Comparison of ENCODE assay signal across 19 cellular contexts in genomic region chr5:150584561-150585335, GRCh38.
"Had no signal": no experiment of that assay in that cellular context is flagged by ENCODE, and none has a peak within 500 bp of the region (broad histone marks: within the 10 kb centered on the region; RNA-seq: fewer than 3 reads in every experiment).

No MANE protein-coding gene starts in this region.

- H3K4me1 ChIP-seq: prostate gland had no signal

- H3K4me3 ChIP-seq: body of pancreas, heart left ventricle, prostate gland had no signal

- H3K9me3 ChIP-seq: body of pancreas, heart left ventricle, prostate gland had no signal

- H3K4me3 Mint-ChIP-seq: activated CD4-positive, alpha-beta memory T cell treated with anti-CD3 and anti-CD28 coated beads, Interleukin-2, amount 10 ng/mL, durations not matched to agents 7 days and 5 days; activated T-cell treated with anti-CD3 and anti-CD28 coated beads, Interleukin-2, amount 50 U/mL, for 4 hours; effector memory CD8-positive, alpha-beta T cell; naive thymus-derived CD8-positive, alpha-beta T cell; type B pancreatic cell had no signal

- ATAC-seq: activated naive CD4-positive, alpha-beta T cell treated with anti-CD3 and anti-CD28 coated beads, Interleukin-2, amount 50 U/mL, for 72 hours; activated T-cell treated with anti-CD3 and anti-CD28 coated beads, Interleukin-2, amount 50 U/mL, for 4 hours; effector memory CD8-positive, alpha-beta T cell; naive thymus-derived CD8-positive, alpha-beta T cell had no signal

- H3K27me3 ChIP-seq: body of pancreas, heart left ventricle had no signal

- DNase-seq: activated CD4-positive, alpha-beta memory T cell treated with anti-CD3 and anti-CD28 coated beads, Interleukin-2, amount 10 ng/mL, durations not matched to agents 7 days and 5 days; activated CD4-positive, alpha-beta T cell treated with anti-CD3 and anti-CD28 coated beads for 4 hours; activated gamma-delta T cell; activated T-cell treated with anti-CD3 and anti-CD28 coated beads, Interleukin-2, amount 50 U/mL, for 4 hours; body of pancreas; central memory CD4-positive, alpha-beta T cell; cortex of kidney; effector memory CD8-positive, alpha-beta T cell; foreskin melanocyte; heart left ventricle; naive thymus-derived CD8-positive, alpha-beta T cell; stimulated activated CD4-positive, alpha-beta T cell treated with anti-CD3 and anti-CD28 coated beads, Interleukin-15, amount 100 ng/mL, for 24 hours; stimulated activated CD4-positive, alpha-beta T cell treated with anti-CD3 and anti-CD28 coated beads, Interleukin-4, amount 100 ng/mL, for 1 hour; stimulated activated naive CD4-positive, alpha-beta T cell; T-helper 2 cell had no signal

- H3K27ac Mint-ChIP-seq: activated CD4-positive, alpha-beta memory T cell treated with anti-CD3 and anti-CD28 coated beads, Interleukin-2, amount 10 ng/mL, durations not matched to agents 7 days and 5 days; effector memory CD8-positive, alpha-beta T cell; naive thymus-derived CD8-positive, alpha-beta T cell; type B pancreatic cell had no signal

- H3K27ac ChIP-seq: body of pancreas, epithelial cell of prostate, prostate gland had no signal

- H3K9me3 Mint-ChIP-seq: activated CD4-positive, alpha-beta memory T cell treated with anti-CD3 and anti-CD28 coated beads, Interleukin-2, amount 10 ng/mL, durations not matched to agents 7 days and 5 days; activated naive CD4-positive, alpha-beta T cell treated with anti-CD3 and anti-CD28 coated beads, Interleukin-2, amount 50 U/mL, for 72 hours; activated T-cell treated with anti-CD3 and anti-CD28 coated beads, Interleukin-2, amount 50 U/mL, for 4 hours; effector memory CD8-positive, alpha-beta T cell; naive thymus-derived CD8-positive, alpha-beta T cell; type B pancreatic cell had no signal

- H3K36me3 Mint-ChIP-seq: activated naive CD4-positive, alpha-beta T cell treated with anti-CD3 and anti-CD28 coated beads, Interleukin-2, amount 50 U/mL, for 72 hours; naive thymus-derived CD8-positive, alpha-beta T cell; type B pancreatic cell had no signal

- H3K4me1 Mint-ChIP-seq: activated CD4-positive, alpha-beta memory T cell treated with anti-CD3 and anti-CD28 coated beads, Interleukin-2, amount 10 ng/mL, durations not matched to agents 7 days and 5 days had no signal

- H3K36me3 ChIP-seq: heart left ventricle, prostate gland had no signal
